ENCODE assay signal across 1 cellular context in the genomic region with DNA sequence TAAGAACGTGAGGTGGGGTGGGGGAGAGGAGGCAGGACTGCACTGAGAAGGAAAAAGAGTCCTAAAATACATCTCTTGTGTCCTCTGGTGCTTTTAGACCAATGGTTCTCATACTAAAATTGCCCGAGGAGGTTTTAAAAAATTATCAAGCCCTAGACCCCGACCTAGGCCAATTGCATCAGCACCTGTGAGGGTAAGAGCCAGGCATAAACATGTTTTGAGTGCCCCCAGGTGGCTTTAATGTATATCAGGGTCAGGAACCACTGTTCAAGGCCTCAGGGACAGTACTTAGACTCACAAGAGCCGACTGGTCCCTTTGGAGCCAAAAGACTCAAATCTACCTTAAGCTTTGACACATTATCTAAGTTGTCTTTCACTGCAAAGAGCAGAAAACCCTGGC.
TF ChIP-seq lines count a peak whose summit lies in the region.

No MANE protein-coding gene starts in this region.

TF ChIP-seq in GM23338, 12 proteins besides CTCF, POLR2A, EP300 and RAD21 (continued from another document):
- TF ChIP-seq ZNF462 (CRISPR knock-in tag; IDR thresholded peaks at IDR 0.05): no peak
- TF ChIP-seq JUNB (IDR thresholded peaks at IDR 0.05; ENCODE audit: unreplicated experiment): no peak
- TF ChIP-seq ZNF331 (CRISPR knock-in tag; IDR thresholded peaks at IDR 0.05; ENCODE audit: low read depth): no peak
- TF ChIP-seq REST (IDR thresholded peaks at IDR 0.05; ENCODE audit: unreplicated experiment): no peak
- TF ChIP-seq ETS1 (IDR thresholded peaks at IDR 0.05): no peak
- TF ChIP-seq EZH2 (IDR thresholded peaks at IDR 0.05; ENCODE audit: low read depth, unreplicated experiment): no peak
- TF ChIP-seq EZH2phosphoT487 (IDR thresholded peaks at IDR 0.05; ENCODE audit: unreplicated experiment): no peak
- TF ChIP-seq NANOG (IDR thresholded peaks at IDR 0.05; ENCODE audit: borderline replicate concordance): no peak
- TF ChIP-seq ZNF114 (CRISPR knock-in tag; IDR thresholded peaks at IDR 0.05): no peak
